Comparison of ENCODE assay signal across 1 cellular context in the genomic region with DNA sequence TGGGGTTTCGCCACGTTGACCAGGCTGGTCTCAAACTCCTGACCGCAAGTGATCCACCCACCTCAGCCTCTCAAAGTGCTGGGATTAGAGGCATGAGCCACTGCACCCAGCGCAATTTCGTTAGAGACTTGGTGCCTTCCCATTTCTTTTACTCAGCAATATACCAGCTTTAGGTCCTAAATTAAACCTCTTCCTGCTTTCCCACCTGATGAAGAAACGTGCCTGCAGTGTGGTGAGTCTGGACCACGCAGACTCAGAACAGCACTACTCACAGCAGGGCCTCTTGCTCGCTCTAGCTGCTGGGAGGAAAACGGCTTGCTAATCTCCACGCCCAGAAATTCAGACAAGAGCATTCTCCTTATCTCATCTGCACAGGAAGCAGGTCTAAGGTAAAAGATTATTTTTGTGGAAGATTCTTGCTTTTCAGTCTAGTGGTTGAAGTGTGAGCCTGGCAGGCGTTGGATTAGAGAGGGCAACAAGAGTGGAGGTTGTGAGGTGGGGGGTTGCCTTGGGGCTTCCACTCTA.
A peak's percentile ranks its signal among the peaks of the same experiment; 100 is the strongest.
TF ChIP-seq lines count a peak whose summit lies in the region.

A gene (plus strand): TSS at position 248 of the 525 bp plus-strand sequence. CDS start 25,346 bp downstream, outside the sequence.

TF ChIP-seq in K562, 482 proteins besides CTCF, POLR2A, EP300 and RAD21 (continued from another document and continues in another):
- TF ChIP-seq, protein P1, sequence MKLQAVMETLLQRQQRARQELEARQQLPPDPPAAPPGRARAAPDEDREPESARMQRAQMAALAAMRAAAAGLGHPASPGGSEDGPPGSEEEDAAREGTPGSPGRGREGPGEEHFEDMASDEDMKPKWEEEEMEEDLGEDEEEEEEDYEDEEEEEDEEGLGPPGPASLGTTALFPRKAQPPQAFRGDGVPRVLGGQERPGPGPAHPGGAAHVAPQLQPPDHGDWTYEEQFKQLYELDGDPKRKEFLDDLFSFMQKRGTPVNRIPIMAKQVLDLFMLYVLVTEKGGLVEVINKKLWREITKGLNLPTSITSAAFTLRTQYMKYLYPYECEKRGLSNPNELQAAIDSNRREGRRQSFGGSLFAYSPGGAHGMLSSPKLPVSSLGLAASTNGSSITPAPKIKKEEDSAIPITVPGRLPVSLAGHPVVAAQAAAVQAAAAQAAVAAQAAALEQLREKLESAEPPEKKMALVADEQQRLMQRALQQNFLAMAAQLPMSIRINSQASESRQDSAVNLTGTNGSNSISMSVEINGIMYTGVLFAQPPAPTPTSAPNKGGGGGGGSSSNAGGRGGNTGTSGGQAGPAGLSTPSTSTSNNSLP (IDR thresholded peaks at IDR 0.05; ENCODE audit: borderline replicate concordance, low read depth, low read length): 0 out of 2 replicates have a peak, but pooled peaks have one; percentile 45
- no peak for TF ChIP-seq GTF2E2 (tag; IDR thresholded peaks at IDR 0.05)
- TF ChIP-seq, protein P2, sequence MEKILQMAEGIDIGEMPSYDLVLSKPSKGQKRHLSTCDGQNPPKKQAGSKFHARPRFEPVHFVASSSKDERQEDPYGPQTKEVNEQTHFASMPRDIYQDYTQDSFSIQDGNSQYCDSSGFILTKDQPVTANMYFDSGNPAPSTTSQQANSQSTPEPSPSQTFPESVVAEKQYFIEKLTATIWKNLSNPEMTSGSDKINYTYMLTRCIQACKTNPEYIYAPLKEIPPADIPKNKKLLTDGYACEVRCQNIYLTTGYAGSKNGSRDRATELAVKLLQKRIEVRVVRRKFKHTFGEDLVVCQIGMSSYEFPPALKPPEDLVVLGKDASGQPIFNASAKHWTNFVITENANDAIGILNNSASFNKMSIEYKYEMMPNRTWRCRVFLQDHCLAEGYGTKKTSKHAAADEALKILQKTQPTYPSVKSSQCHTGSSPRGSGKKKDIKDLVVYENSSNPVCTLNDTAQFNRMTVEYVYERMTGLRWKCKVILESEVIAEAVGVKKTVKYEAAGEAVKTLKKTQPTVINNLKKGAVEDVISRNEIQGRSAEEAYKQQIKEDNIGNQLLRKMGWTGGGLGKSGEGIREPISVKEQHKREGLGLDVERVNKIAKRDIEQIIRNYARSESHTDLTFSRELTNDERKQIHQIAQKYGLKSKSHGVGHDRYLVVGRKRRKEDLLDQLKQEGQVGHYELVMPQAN (IDR thresholded peaks at IDR 0.05; ENCODE audit: borderline replicate concordance): no peak
- TF ChIP-seq FOXM1 (IDR thresholded peaks at IDR 0.05; ENCODE audit: low read depth): peak; percentile 88
- no peak for TF ChIP-seq FOXM1 (CRISPR knock-in tag; IDR thresholded peaks at IDR 0.05; ENCODE audit: low read depth)
- peak; percentile 84; the same call in 1 of the 2 replicates for TF ChIP-seq PHB2 (IDR thresholded peaks at IDR 0.05; ENCODE audit: low read depth)
- TF ChIP-seq ZNF197 (CRISPR knock-in tag; IDR thresholded peaks at IDR 0.05; ENCODE audit: low read depth): 0 out of 2 replicates have a peak, but pooled peaks have one; percentile 41
- no peak for TF ChIP-seq YY1 (IDR thresholded peaks at IDR 0.05; ENCODE audit: borderline replicate concordance in 1 of 3, control insufficient read depth in 1 of 3, extremely low read depth in 1 of 3, insufficient read depth in 3 of 3, insufficient read length in 1 of 3, insufficient replicate concordance in 2 of 3, low read depth in 1 of 3, low read length in 2 of 3)
- TF ChIP-seq ZSCAN32 (CRISPR knock-in tag; IDR thresholded peaks at IDR 0.05): no peak
- peak; percentile 94 for TF ChIP-seq BHLHE40 (IDR thresholded peaks at IDR 0.05; ENCODE audit: low read length)
- TF ChIP-seq GATA2 (CRISPR knock-in tag; IDR thresholded peaks at IDR 0.05): peak; percentile 94
- TF ChIP-seq, protein P3, sequence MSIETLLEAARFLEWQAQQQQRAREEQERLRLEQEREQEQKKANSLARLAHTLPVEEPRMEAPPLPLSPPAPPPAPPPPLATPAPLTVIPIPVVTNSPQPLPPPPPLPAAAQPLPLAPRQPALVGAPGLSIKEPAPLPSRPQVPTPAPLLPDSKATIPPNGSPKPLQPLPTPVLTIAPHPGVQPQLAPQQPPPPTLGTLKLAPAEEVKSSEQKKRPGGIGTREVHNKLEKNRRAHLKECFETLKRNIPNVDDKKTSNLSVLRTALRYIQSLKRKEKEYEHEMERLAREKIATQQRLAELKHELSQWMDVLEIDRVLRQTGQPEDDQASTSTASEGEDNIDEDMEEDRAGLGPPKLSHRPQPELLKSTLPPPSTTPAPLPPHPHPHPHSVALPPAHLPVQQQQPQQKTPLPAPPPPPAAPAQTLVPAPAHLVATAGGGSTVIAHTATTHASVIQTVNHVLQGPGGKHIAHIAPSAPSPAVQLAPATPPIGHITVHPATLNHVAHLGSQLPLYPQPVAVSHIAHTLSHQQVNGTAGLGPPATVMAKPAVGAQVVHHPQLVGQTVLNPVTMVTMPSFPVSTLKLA (conservative IDR thresholded peaks at IDR 0.05): peak in 1 of 2 experiments; percentile 62; a peak in 3 of 4 replicates
- TF ChIP-seq ZFX (CRISPR knock-in tag; IDR thresholded peaks at IDR 0.05): peak; percentile 41
- TF ChIP-seq, protein P4, sequence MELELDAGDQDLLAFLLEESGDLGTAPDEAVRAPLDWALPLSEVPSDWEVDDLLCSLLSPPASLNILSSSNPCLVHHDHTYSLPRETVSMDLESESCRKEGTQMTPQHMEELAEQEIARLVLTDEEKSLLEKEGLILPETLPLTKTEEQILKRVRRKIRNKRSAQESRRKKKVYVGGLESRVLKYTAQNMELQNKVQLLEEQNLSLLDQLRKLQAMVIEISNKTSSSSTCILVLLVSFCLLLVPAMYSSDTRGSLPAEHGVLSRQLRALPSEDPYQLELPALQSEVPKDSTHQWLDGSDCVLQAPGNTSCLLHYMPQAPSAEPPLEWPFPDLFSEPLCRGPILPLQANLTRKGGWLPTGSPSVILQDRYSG (tag; conservative IDR thresholded peaks at IDR 0.05; ENCODE audit: low read depth): no peak
- peak; percentile 99 for TF ChIP-seq CBFA2T3 (IDR thresholded peaks at IDR 0.05)
- TF ChIP-seq MEF2D (tag; conservative IDR thresholded peaks at IDR 0.05; ENCODE audit: low read depth): peak; percentile 27; the same call in 1 of the 2 replicates
- TF ChIP-seq ZNF143 (CRISPR knock-in tag; IDR thresholded peaks at IDR 0.05): no peak
- TF ChIP-seq MYC (IDR thresholded peaks at IDR 0.05; ENCODE audit: low read depth, low read length): peak; percentile 69
- TF ChIP-seq MYC (CRISPR knock-in tag; IDR thresholded peaks at IDR 0.05; ENCODE audit: borderline replicate concordance, low read depth): no peak
- no peak for TF ChIP-seq DNMT1 (IDR thresholded peaks at IDR 0.05)
- TF ChIP-seq PTTG1 (tag; IDR thresholded peaks at IDR 0.05; ENCODE audit: low read depth): no peak
- peak in 1 of 2 experiments; percentile 49; a peak in 1 of 4 replicates for TF ChIP-seq MAZ (CRISPR knock-in tag; conservative IDR thresholded peaks at IDR 0.05 in 1 of 2, IDR thresholded peaks at IDR 0.05 in 1 of 2)
- peak in 1 of 2 experiments; percentile 10; a peak in 1 of 4 replicates for TF ChIP-seq SRF (CRISPR knock-in tag; IDR thresholded peaks at IDR 0.05)
- TF ChIP-seq ZNF263 (CRISPR knock-in tag; IDR thresholded peaks at IDR 0.05; ENCODE audit: borderline replicate concordance): no peak
- TF ChIP-seq, protein P5, sequence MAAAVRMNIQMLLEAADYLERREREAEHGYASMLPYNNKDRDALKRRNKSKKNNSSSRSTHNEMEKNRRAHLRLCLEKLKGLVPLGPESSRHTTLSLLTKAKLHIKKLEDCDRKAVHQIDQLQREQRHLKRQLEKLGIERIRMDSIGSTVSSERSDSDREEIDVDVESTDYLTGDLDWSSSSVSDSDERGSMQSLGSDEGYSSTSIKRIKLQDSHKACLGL (CRISPR knock-in tag; IDR thresholded peaks at IDR 0.05; ENCODE audit: borderline replicate concordance, poor library complexity, severe bottlenecking): no peak
- TF ChIP-seq, protein P6, sequence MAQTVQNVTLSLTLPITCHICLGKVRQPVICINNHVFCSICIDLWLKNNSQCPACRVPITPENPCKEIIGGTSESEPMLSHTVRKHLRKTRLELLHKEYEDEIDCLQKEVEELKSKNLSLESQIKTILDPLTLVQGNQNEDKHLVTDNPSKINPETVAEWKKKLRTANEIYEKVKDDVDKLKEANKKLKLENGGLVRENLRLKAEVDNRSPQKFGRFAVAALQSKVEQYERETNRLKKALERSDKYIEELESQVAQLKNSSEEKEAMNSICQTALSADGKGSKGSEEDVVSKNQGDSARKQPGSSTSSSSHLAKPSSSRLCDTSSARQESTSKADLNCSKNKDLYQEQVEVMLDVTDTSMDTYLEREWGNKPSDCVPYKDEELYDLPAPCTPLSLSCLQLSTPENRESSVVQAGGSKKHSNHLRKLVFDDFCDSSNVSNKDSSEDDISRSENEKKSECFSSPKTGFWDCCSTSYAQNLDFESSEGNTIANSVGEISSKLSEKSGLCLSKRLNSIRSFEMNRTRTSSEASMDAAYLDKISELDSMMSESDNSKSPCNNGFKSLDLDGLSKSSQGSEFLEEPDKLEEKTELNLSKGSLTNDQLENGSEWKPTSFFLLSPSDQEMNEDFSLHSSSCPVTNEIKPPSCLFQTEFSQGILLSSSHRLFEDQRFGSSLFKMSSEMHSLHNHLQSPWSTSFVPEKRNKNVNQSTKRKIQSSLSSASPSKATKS (CRISPR knock-in tag; IDR thresholded peaks at IDR 0.05): no peak
- TF ChIP-seq POU5F1 (IDR thresholded peaks at IDR 0.05; ENCODE audit: borderline replicate concordance, low read depth, low read length, partially characterized antibody): no peak
- TF ChIP-seq ZNF217 (CRISPR knock-in tag; IDR thresholded peaks at IDR 0.05): no peak
- no peak for TF ChIP-seq ADNP (tag; IDR thresholded peaks at IDR 0.05)
- TF ChIP-seq, protein P7, sequence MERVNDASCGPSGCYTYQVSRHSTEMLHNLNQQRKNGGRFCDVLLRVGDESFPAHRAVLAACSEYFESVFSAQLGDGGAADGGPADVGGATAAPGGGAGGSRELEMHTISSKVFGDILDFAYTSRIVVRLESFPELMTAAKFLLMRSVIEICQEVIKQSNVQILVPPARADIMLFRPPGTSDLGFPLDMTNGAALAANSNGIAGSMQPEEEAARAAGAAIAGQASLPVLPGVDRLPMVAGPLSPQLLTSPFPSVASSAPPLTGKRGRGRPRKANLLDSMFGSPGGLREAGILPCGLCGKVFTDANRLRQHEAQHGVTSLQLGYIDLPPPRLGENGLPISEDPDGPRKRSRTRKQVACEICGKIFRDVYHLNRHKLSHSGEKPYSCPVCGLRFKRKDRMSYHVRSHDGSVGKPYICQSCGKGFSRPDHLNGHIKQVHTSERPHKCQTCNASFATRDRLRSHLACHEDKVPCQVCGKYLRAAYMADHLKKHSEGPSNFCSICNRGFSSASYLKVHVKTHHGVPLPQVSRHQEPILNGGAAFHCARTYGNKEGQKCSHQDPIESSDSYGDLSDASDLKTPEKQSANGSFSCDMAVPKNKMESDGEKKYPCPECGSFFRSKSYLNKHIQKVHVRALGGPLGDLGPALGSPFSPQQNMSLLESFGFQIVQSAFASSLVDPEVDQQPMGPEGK (CRISPR knock-in tag; IDR thresholded peaks at IDR 0.05; ENCODE audit: borderline replicate concordance): no peak
- no peak for TF ChIP-seq NR3C1 (CRISPR knock-in tag; IDR thresholded peaks at IDR 0.05)
- TF ChIP-seq NCOR1 (IDR thresholded peaks at IDR 0.05): peak; percentile 97
- 0 out of 2 replicates have a peak, but pooled peaks have one; percentile 38 for TF ChIP-seq RB1 (IDR thresholded peaks at IDR 0.05; ENCODE audit: low read depth)
- TF ChIP-seq, protein P8, sequence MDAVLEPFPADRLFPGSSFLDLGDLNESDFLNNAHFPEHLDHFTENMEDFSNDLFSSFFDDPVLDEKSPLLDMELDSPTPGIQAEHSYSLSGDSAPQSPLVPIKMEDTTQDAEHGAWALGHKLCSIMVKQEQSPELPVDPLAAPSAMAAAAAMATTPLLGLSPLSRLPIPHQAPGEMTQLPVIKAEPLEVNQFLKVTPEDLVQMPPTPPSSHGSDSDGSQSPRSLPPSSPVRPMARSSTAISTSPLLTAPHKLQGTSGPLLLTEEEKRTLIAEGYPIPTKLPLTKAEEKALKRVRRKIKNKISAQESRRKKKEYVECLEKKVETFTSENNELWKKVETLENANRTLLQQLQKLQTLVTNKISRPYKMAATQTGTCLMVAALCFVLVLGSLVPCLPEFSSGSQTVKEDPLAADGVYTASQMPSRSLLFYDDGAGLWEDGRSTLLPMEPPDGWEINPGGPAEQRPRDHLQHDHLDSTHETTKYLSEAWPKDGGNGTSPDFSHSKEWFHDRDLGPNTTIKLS (IDR thresholded peaks at IDR 0.05; ENCODE audit: borderline replicate concordance, low read depth): peak; percentile 74; the same call in 1 of the 2 replicates
- peak; percentile 80 for TF ChIP-seq NEUROD1 (IDR thresholded peaks at IDR 0.05; ENCODE audit: borderline replicate concordance, low read depth, low read length, partially characterized antibody)
- TF ChIP-seq TBL1XR1 (IDR thresholded peaks at IDR 0.05; ENCODE audit: low read length in 2 of 2): peak; percentile 52 to 80; a peak in 2 of 4 replicates
- TF ChIP-seq, protein P9, sequence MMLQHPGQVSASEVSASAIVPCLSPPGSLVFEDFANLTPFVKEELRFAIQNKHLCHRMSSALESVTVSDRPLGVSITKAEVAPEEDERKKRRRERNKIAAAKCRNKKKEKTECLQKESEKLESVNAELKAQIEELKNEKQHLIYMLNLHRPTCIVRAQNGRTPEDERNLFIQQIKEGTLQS (IDR thresholded peaks at IDR 0.05): peak; percentile 10; the same call in 1 of the 2 replicates
- TF ChIP-seq, protein P9 (CRISPR knock-in tag; conservative IDR thresholded peaks at IDR 0.05): no peak
- no peak for TF ChIP-seq ZNF212 (CRISPR knock-in tag; IDR thresholded peaks at IDR 0.05)
- 0 out of 2 replicates have a peak, but pooled peaks have one; percentile 11 for TF ChIP-seq EGR1 (conservative IDR thresholded peaks at IDR 0.05)
- no peak for TF ChIP-seq TGIF2 (CRISPR knock-in tag; IDR thresholded peaks at IDR 0.05)
- TF ChIP-seq RNF2 (IDR thresholded peaks at IDR 0.05): peak; percentile 88
- TF ChIP-seq, protein P10, sequence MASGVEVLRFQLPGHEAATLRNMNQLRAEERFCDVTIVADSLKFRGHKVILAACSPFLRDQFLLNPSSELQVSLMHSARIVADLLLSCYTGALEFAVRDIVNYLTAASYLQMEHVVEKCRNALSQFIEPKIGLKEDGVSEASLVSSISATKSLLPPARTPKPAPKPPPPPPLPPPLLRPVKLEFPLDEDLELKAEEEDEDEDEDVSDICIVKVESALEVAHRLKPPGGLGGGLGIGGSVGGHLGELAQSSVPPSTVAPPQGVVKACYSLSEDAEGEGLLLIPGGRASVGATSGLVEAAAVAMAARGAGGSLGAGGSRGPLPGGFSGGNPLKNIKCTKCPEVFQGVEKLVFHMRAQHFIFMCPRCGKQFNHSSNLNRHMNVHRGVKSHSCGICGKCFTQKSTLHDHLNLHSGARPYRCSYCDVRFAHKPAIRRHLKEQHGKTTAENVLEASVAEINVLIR (CRISPR knock-in tag; IDR thresholded peaks at IDR 0.05): no peak
- TF ChIP-seq TRIM24 (IDR thresholded peaks at IDR 0.05): peak; percentile 91 to 94
- no peak for TF ChIP-seq CEBPB (tag; IDR thresholded peaks at IDR 0.05)
- TF ChIP-seq JUNB (CRISPR knock-in tag; conservative IDR thresholded peaks at IDR 0.05): no peak
- peak; percentile 60; the same call in 1 of the 2 replicates for TF ChIP-seq TOE1 (IDR thresholded peaks at IDR 0.05; ENCODE audit: borderline replicate concordance)
- TF ChIP-seq TOE1 (CRISPR knock-in tag; IDR thresholded peaks at IDR 0.05; ENCODE audit: borderline replicate concordance, low read depth): no peak
